1 cellular context compared by ENCODE assay signal in genomic region chr6:14073781-14074354, GRCh38.
TF ChIP-seq lines count a peak whose summit lies in the region.

No MANE protein-coding gene starts in this region.

TF ChIP-seq in GM12878, 131 proteins besides CTCF, POLR2A, EP300 and RAD21:
- TF ChIP-seq SPI1 (IDR thresholded peaks at IDR 0.05; ENCODE audit: borderline replicate concordance, insufficient read depth, low read depth, low read length) (peak; percentile 26; the same call in 1 of the 2 replicates), HDGF (IDR thresholded peaks at IDR 0.05) (peak; percentile 51; the same call in 1 of the 2 replicates), PAX5 (IDR thresholded peaks at IDR 0.05; ENCODE audit: borderline replicate concordance, low read depth, low read length) (0 out of 2 replicates have a peak, but pooled peaks have one; percentile 15), DPF2 (IDR thresholded peaks at IDR 0.05) (0 out of 2 replicates have a peak, but pooled peaks have one; percentile 22), IKZF2 (IDR thresholded peaks at IDR 0.05) (0 out of 4 replicates have a peak, but pooled peaks of 1 of the 2 experiments have one; percentile 24), MTA2 (IDR thresholded peaks at IDR 0.05; ENCODE audit: low read depth) (peak; percentile 22; the same call in 1 of the 2 replicates), RELB (IDR thresholded peaks at IDR 0.05; ENCODE audit: low read depth) (peak; percentile 61), NBN (IDR thresholded peaks at IDR 0.05) (peak; percentile 57; the same call in 1 of the 2 replicates), IKZF1 (conservative IDR thresholded peaks at IDR 0.05) (0 out of 2 replicates have a peak, but pooled peaks have one; percentile 14), BHLHE40 (IDR thresholded peaks at IDR 0.05; ENCODE audit: borderline replicate concordance in 1 of 2, low read depth in 2 of 2, low read length in 1 of 2) (peak in 1 of 2 experiments; percentile 34; a peak in 1 of 4 replicates), MEF2B (IDR thresholded peaks at IDR 0.05; ENCODE audit: partially characterized antibody, poor library complexity, severe bottlenecking) (peak; percentile 54)
- TF ChIP-seq, protein P1, sequence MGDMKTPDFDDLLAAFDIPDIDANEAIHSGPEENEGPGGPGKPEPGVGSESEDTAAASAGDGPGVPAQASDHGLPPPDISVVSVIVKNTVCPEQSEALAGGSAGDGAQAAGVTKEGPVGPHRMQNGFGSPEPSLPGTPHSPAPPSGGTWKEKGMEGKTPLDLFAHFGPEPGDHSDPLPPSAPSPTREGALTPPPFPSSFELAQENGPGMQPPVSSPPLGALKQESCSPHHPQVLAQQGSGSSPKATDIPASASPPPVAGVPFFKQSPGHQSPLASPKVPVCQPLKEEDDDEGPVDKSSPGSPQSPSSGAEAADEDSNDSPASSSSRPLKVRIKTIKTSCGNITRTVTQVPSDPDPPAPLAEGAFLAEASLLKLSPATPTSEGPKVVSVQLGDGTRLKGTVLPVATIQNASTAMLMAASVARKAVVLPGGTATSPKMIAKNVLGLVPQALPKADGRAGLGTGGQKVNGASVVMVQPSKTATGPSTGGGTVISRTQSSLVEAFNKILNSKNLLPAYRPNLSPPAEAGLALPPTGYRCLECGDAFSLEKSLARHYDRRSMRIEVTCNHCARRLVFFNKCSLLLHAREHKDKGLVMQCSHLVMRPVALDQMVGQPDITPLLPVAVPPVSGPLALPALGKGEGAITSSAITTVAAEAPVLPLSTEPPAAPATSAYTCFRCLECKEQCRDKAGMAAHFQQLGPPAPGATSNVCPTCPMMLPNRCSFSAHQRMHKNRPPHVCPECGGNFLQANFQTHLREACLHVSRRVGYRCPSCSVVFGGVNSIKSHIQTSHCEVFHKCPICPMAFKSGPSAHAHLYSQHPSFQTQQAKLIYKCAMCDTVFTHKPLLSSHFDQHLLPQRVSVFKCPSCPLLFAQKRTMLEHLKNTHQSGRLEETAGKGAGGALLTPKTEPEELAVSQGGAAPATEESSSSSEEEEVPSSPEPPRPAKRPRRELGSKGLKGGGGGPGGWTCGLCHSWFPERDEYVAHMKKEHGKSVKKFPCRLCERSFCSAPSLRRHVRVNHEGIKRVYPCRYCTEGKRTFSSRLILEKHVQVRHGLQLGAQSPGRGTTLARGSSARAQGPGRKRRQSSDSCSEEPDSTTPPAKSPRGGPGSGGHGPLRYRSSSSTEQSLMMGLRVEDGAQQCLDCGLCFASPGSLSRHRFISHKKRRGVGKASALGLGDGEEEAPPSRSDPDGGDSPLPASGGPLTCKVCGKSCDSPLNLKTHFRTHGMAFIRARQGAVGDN (IDR thresholded peaks at IDR 0.05), result peak; percentile 75
- TF ChIP-seq, protein P2, sequence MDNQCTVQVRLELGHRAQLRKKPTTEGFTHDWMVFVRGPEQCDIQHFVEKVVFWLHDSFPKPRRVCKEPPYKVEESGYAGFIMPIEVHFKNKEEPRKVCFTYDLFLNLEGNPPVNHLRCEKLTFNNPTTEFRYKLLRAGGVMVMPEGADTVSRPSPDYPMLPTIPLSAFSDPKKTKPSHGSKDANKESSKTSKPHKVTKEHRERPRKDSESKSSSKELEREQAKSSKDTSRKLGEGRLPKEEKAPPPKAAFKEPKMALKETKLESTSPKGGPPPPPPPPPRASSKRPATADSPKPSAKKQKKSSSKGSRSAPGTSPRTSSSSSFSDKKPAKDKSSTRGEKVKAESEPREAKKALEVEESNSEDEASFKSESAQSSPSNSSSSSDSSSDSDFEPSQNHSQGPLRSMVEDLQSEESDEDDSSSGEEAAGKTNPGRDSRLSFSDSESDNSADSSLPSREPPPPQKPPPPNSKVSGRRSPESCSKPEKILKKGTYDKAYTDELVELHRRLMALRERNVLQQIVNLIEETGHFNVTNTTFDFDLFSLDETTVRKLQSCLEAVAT (IDR thresholded peaks at IDR 0.05), result peak; percentile 51; the same call in 1 of the 2 replicates
